21 cellular contexts compared by ENCODE assay signal in genomic region chr14:99540196-99541032, GRCh38. TPM values are rescaled to one million over a fixed set of nuclear protein-coding genes. Genes with fewer than 3 reads are reported as not detected.
A peak's percentile ranks its signal among the peaks of the same experiment; 100 is the strongest.
DNase-seq lines count a peak whose midpoint lies in the region; ATAC-seq, FAIRE-seq and TF ChIP-seq lines count a peak whose summit lies in the region.
"Had no signal": no experiment of that assay in that cellular context is flagged by ENCODE, and none has a peak within 500 bp of the region (broad histone marks: within the 10 kb centered on the region; RNA-seq: fewer than 3 reads in every experiment).

No MANE protein-coding gene starts in this region.

- H3K9ac ChIP-seq in H9 (ENCODE audit: extremely low read depth, insufficient read length, low read length), result no peak overlapping the region
- H3K9ac ChIP-seq in kidney (ENCODE audit: low read length in 2 of 2), result no peak overlapping the region
- H3K9ac ChIP-seq in stomach smooth muscle (ENCODE audit: low read length in 2 of 2), result no peak overlapping the region

- no peak for FAIRE-seq in kidney (lab: Jason Lieb, UNC)
- FAIRE-seq: frontal cortex, H54 had no signal

- no peak overlapping the region for H4K91ac ChIP-seq in H9 (ENCODE audit: insufficient read length, low read depth, low read length)

- H3K79me2 ChIP-seq in H9 (ENCODE audit: insufficient read depth, low read length), result no peaks in the 10 kb centered on the region; the same call in 1 of the 2 replicates

- H3K4ac ChIP-seq in H9 (ENCODE audit: low read depth, low read length), result no peak overlapping the region

- TF ChIP-seq CTCF in H9 (conservative IDR thresholded peaks at IDR 0.05) (no peak), kidney (IDR thresholded peaks at IDR 0.05; ENCODE audit: borderline replicate concordance, extremely low read depth, insufficient read depth) (no peak)

- H3K9me3 ChIP-seq in H9 (ENCODE audit: control insufficient read depth, low read depth, low read length) (no peaks in the 10 kb centered on the region), kidney (ENCODE audit: control insufficient read depth in 1 of 2, low read length in 2 of 2) (no peaks in the 10 kb centered on the region), stomach smooth muscle (ENCODE audit: control insufficient read depth in 2 of 2, low read length in 2 of 2) (no peaks in the 10 kb centered on the region)

- no peaks in the 10 kb centered on the region; the same call in 1 of the 2 replicates for H3K27me3 Mint-ChIP-seq in H9 (ENCODE audit: low read depth)
- H3K27me3 Mint-ChIP-seq: activated naive CD8-positive, alpha-beta T cell treated with anti-CD3 and anti-CD28 coated beads for 36 hours; natural killer cell treated with Interleukin-12 subunit alpha and Interleukin-12 subunit beta and Interleukin-15 and Interleukin-18, amount 100 ng/mL, for 72 hours; type B pancreatic cell had no signal

- no peak overlapping the region for H2AFZ ChIP-seq in H9 (ENCODE audit: low read length)

- ATAC-seq in GM21786 (IDR thresholded peaks at IDR 0.05; ENCODE audit: unreplicated experiment), result no peak
- ATAC-seq: activated CD4-positive, CD25-positive, alpha-beta regulatory T cell treated with anti-CD3 and anti-CD28 coated beads, Interleukin-2, amount 50 U/mL, for 24 hours; natural killer cell treated with Interleukin-12 subunit alpha and Interleukin-12 subunit beta and Interleukin-15 and Interleukin-18, amount 100 ng/mL, for 72 hours; PC-3 had no signal

- H2BK12ac ChIP-seq in H9 (ENCODE audit: insufficient read length, low read depth, low read length), result no peak overlapping the region

- H3K9me3 Mint-ChIP-seq in H9, result no peaks in the 10 kb centered on the region
- H3K9me3 Mint-ChIP-seq: activated naive CD8-positive, alpha-beta T cell treated with anti-CD3 and anti-CD28 coated beads for 36 hours; natural killer cell treated with Interleukin-12 subunit alpha and Interleukin-12 subunit beta and Interleukin-15 and Interleukin-18, amount 100 ng/mL, for 72 hours; type B pancreatic cell had no signal

- H3K27ac ChIP-seq in H9 (ENCODE audit: insufficient read length, low read depth, low read length), result no peak overlapping the region
- H3K27ac ChIP-seq in kidney (ENCODE audit: low read depth in 2 of 2, low read length in 2 of 2), result no peak overlapping the region
- H3K27ac ChIP-seq in stomach smooth muscle (ENCODE audit: low read length), result peak overlapping the region; percentile 31

- H3K27ac Mint-ChIP-seq in H9, result peak overlapping the region in 2 of 3 experiments; percentile 51 to 79; a peak in 1 of 7 replicates
- H3K27ac Mint-ChIP-seq: activated naive CD8-positive, alpha-beta T cell treated with anti-CD3 and anti-CD28 coated beads for 36 hours; natural killer cell treated with Interleukin-12 subunit alpha and Interleukin-12 subunit beta and Interleukin-15 and Interleukin-18, amount 100 ng/mL, for 72 hours had no signal

- H2BK120ac ChIP-seq in H9 (ENCODE audit: low read depth, low read length, poor library complexity, severe bottlenecking), result no peak overlapping the region

- H3K4me3 ChIP-seq in kidney (ENCODE audit: low read length in 2 of 2), result no peak overlapping the region
- H3K4me3 ChIP-seq in stomach smooth muscle (ENCODE audit: low read length in 2 of 2), result no peak overlapping the region

- peaks cover 47 to 67% of the 10 kb centered on the region in 2 experiments for H3K4me1 Mint-ChIP-seq in H9

- no peak overlapping the region for H3K14ac ChIP-seq in H9 (ENCODE audit: insufficient read depth, low read length)

- DNase-seq in H9, result no peak
- DNase-seq in NCI-H82 treated with DMSO at 0.1 percent for 48 hours (lab: John Stamatoyannopoulos, UW; ENCODE audit: unreplicated experiment), result peak; percentile 75
- DNase-seq in kidney, result peak; percentile 70
- DNase-seq in stimulated activated CD4-positive, alpha-beta T cell treated with anti-CD3 and anti-CD28 coated beads, Interleukin-1b, Interleukin-23, amount 100 ng/mL, for 48 hours, result no peak
- DNase-seq in C1 segment of cervical spinal cord (lab: John Stamatoyannopoulos, UW), result no peak
- DNase-seq: activated naive CD8-positive, alpha-beta T cell treated with anti-CD3 and anti-CD28 coated beads for 36 hours; activated T-cell treated with anti-CD3 and anti-CD28 coated beads, Interleukin-2, amount 50 U/mL, for 48 hours; effector CD4-positive, alpha-beta T cell; erythroblast; midbrain; PC-3; stimulated activated CD4-positive, alpha-beta T cell treated with anti-CD3 and anti-CD28 coated beads, Interleukin-2, amount 100 ng/mL, for 48 hours; stimulated activated naive CD4-positive, alpha-beta T cell treated with Interleukin-2 at 50 U/mL for 16 hours; T1000 had no signal

- H4K8ac ChIP-seq in H9 (replicated peaks; ENCODE audit: insufficient read length, low read depth, low read length), result no peak overlapping the region

- no peak overlapping the region; a peak in 1 of 5 replicates for H3K4me3 Mint-ChIP-seq in H9
- H3K4me3 Mint-ChIP-seq: activated naive CD8-positive, alpha-beta T cell treated with anti-CD3 and anti-CD28 coated beads for 36 hours; natural killer cell treated with Interleukin-12 subunit alpha and Interleukin-12 subunit beta and Interleukin-15 and Interleukin-18, amount 100 ng/mL, for 72 hours had no signal

- H3K56ac ChIP-seq in H9 (ENCODE audit: insufficient read length, low read depth, low read length), result no peak overlapping the region

- no peak overlapping the region for H3K23ac ChIP-seq in H9 (ENCODE audit: insufficient read length, low read depth, low read length)

- H2BK15ac ChIP-seq in H9 (ENCODE audit: low read depth, low read length), result no peak overlapping the region

- no peaks in the 10 kb centered on the region for H3K36me3 Mint-ChIP-seq in H9 (ENCODE audit: insufficient read depth in 1 of 3, low read depth in 3 of 3)
- H3K36me3 Mint-ChIP-seq: activated naive CD8-positive, alpha-beta T cell treated with anti-CD3 and anti-CD28 coated beads for 36 hours; natural killer cell treated with Interleukin-12 subunit alpha and Interleukin-12 subunit beta and Interleukin-15 and Interleukin-18, amount 100 ng/mL, for 72 hours; type B pancreatic cell had no signal

- H3K27me3 ChIP-seq in H9 (ENCODE audit: insufficient read depth, low read length) (no peaks in the 10 kb centered on the region), stomach smooth muscle (ENCODE audit: control insufficient read depth in 1 of 2, insufficient read depth in 2 of 2, low read length in 2 of 2) (no peaks in the 10 kb centered on the region)

- H3K36me3 ChIP-seq in kidney (ENCODE audit: control insufficient read depth in 1 of 2, insufficient read depth in 2 of 2, low read length in 2 of 2) (no peaks in the 10 kb centered on the region), stomach smooth muscle (ENCODE audit: control insufficient read depth in 2 of 2, insufficient read depth in 2 of 2, low read length in 2 of 2) (no peaks in the 10 kb centered on the region)

- intact Hi-C loops in kidney (cut with DNase I), result no loop called here

- no peaks in the 10 kb centered on the region; the same call in 1 of the 2 replicates for H3K4me1 ChIP-seq in H9 (ENCODE audit: insufficient read depth, low read length)
- peaks cover 8 to 12% of the 10 kb centered on the region in 2 donors for H3K4me1 ChIP-seq in kidney (ENCODE audit: control insufficient read depth in 1 of 2, insufficient read depth in 1 of 2, low read depth in 1 of 2, low read length in 2 of 2)
- peaks cover 81% of the 10 kb centered on the region for H3K4me1 ChIP-seq in stomach smooth muscle (ENCODE audit: control insufficient read depth, insufficient read depth, low read length)

- no peak overlapping the region for H4K5ac ChIP-seq in H9 (ENCODE audit: insufficient read length, low read depth, low read length)

- H4K20me1 ChIP-seq in H9 (ENCODE audit: control insufficient read depth, insufficient read depth, insufficient read length), result peaks cover 4% of the 10 kb centered on the region

- no peak overlapping the region for H3K18ac ChIP-seq in H9 (ENCODE audit: insufficient read length, low read depth, low read length)

- no peak overlapping the region for H3K4me2 ChIP-seq in H9 (ENCODE audit: insufficient read depth, insufficient read length, low read length)

- H2BK20ac ChIP-seq in H9 (ENCODE audit: low read depth, low read length, poor library complexity, severe bottlenecking), result no peak overlapping the region

- H3K79me1 ChIP-seq in H9 (ENCODE audit: insufficient read depth, low read depth, low read length, poor library complexity, severe bottlenecking), result peaks cover 3% of the 10 kb centered on the region

- H2AK5ac ChIP-seq in H9 (ENCODE audit: insufficient read length, low read length), result no peak overlapping the region

- WGBS in H9 (ENCODE audit: extremely low coverage, insufficient read length, low lambda C conversion rate), result no CpG with 5 or more reads among the region's 15 CpGs

- H3T11ph ChIP-seq in H9 (ENCODE audit: low read length), result no peak overlapping the region

- no peaks in the 10 kb centered on the region for H3K23me2 ChIP-seq in H9 (ENCODE audit: insufficient read length, low read depth, low read length, poor library complexity, severe bottlenecking)

- no peak overlapping the region for H2BK5ac ChIP-seq in H9 (ENCODE audit: insufficient read length, low read length)

RNA-seq across cellular contexts. Expression of gene CCNK, which starts 59.2 kb away (rescaled TPM):
- total RNA-seq in H9 (2021), result 76.9 and 80.1 TPM in 2 replicates
- total RNA-seq in kidney, result 40.6 TPM
- 12.8 TPM for polyA plus RNA-seq in kidney (ENCODE audit: insufficient read depth, low read depth, low replicate concordance)

RNA-seq across cellular contexts. Expression of gene SETD3, which starts 59.8 kb away (rescaled TPM):
- total RNA-seq in H9 (2021), result 53.7 and 56.7 TPM in 2 replicates
- 85.6 TPM for total RNA-seq in kidney
- 74.0 TPM for polyA plus RNA-seq in kidney (ENCODE audit: insufficient read depth, low read depth, low replicate concordance)

Comparison
In these comparisons a context has a peak if more than half of its experiments do, and no peak if none do; other contexts are left out.
1. DNase-seq: peak in NCI-H82 treated with DMSO at 0.1 percent for 48 hours (single experiment) and kidney (single experiment); none in H9 (single experiment), stimulated activated CD4-positive, alpha-beta T cell treated with anti-CD3 and anti-CD28 coated beads, Interleukin-1b, Interleukin-23, amount 100 ng/mL, for 48 hours (single experiment) and C1 segment of cervical spinal cord (0 of 14).